In the genomic region with DNA sequence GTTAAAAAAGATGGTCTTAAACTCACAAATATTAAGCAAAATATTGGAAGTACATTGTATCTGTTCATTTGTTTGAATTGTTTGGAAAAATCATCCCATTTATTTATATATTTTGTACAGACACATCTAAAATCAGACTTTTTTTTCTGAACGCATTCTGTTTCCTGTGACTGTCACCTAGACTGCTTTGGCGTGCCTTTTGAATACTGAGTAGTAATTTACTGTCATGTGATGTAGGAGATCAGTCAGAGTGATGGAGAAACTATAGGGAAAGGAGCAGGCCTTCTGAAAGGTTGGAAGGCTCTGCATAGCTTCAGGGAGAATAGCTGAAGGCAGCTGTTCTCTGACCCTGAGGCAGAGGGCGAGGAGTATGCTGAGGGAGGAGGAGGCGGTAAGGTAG, we compare ENCODE assay signal across 34 cellular contexts.
"Had no signal": no experiment of that assay in that cellular context is flagged by ENCODE, and none has a peak within 500 bp of the region (broad histone marks: within the 10 kb centered on the region; RNA-seq: fewer than 3 reads in every experiment).

No MANE protein-coding gene starts in this region.

- H3K27me3 ChIP-seq: adrenal gland, ascending aorta, body of pancreas, brain microvascular endothelial cell, breast epithelium, cardiac muscle cell had no signal

- DNase-seq: activated effector memory CD4-positive, alpha-beta T cell treated with anti-CD3 and anti-CD28 coated beads, Interleukin-2, amount 50 U/mL, for 16 hours; activated effector memory CD4-positive, alpha-beta T cell treated with Interleukin-2 at 50 U/mL for 16 hours; activated gamma-delta T cell; activated gamma-delta T cell treated with Interleukin-2 at 50 U/mL for 16 hours; activated naive CD4-positive, alpha-beta T cell; activated naive CD4-positive, alpha-beta T cell treated with anti-CD3 and anti-CD28 coated beads for 36 hours; activated naive CD4-positive, alpha-beta T cell treated with anti-CD3 and anti-CD28 coated beads, Interleukin-2, amount 10 ng/mL, durations not matched to agents 7 days and 5 days; activated naive CD4-positive, alpha-beta T cell treated with anti-CD3 and anti-CD28 coated beads, Interleukin-2, amount 50 U/mL, for 16 hours; activated naive CD4-positive, alpha-beta T cell treated with Interleukin-2 at 50 U/mL for 16 hours; activated naive CD8-positive, alpha-beta T cell treated with anti-CD3 and anti-CD28 coated beads for 36 hours; activated naive CD8-positive, alpha-beta T cell treated with anti-CD3 and anti-CD28 coated beads, Interleukin-2, amount 10 ng/mL, durations not matched to agents 7 days and 5 days; activated naive CD8-positive, alpha-beta T cell treated with anti-CD3 and anti-CD28 coated beads, Interleukin-2, amount 50 U/mL, for 24 hours; activated T-cell treated with anti-CD3 and anti-CD28 coated beads, Interleukin-2, amount 50 U/mL, for 1 hour; activated T-cell treated with anti-CD3 and anti-CD28 coated beads, Interleukin-2, amount 50 U/mL, for 24 hours; activated T-cell treated with anti-CD3 and anti-CD28 coated beads, Interleukin-2, amount 50 U/mL, for 4 hours; activated T-cell treated with anti-CD3 and anti-CD28 coated beads, Interleukin-2, amount 50 U/mL, for 48 hours; activated T-cell treated with anti-CD3 and anti-CD28 coated beads, Interleukin-2, amount 50 U/mL, for 72 hours; adrenal gland; amniotic stem cell; amygdala; anterior cingulate cortex; aorta; body of pancreas; brain microvascular endothelial cell; caudate nucleus; central memory CD4-positive, alpha-beta T cell; cerebellar nuclear complex had no signal

- H3K4me3 ChIP-seq: adrenal gland, ascending aorta, body of pancreas, breast epithelium, cardiac muscle cell had no signal

- ATAC-seq: activated naive CD4-positive, alpha-beta T cell treated with anti-CD3 and anti-CD28 coated beads, Interleukin-2, amount 50 U/mL, for 72 hours; activated naive CD8-positive, alpha-beta T cell treated with anti-CD3 and anti-CD28 coated beads, Interleukin-2, amount 50 U/mL, for 24 hours; activated T-cell treated with anti-CD3 and anti-CD28 coated beads, Interleukin-2, amount 50 U/mL, for 4 hours; activated T-cell treated with anti-CD3 and anti-CD28 coated beads, Interleukin-2, amount 50 U/mL, for 72 hours; activated T-helper 17 cell treated with anti-CD3 and anti-CD28 coated beads, Interleukin-2, amount 50 U/mL, for 72 hours; body of pancreas had no signal

- H3K9me3 ChIP-seq: adrenal gland, ascending aorta, body of pancreas, breast epithelium had no signal

- FAIRE-seq: astrocyte, bronchial epithelial cell had no signal

- H3K27ac ChIP-seq: adrenal gland, ascending aorta, body of pancreas, brain microvascular endothelial cell, breast epithelium, cardiac muscle cell had no signal

- H3K36me3 ChIP-seq: adrenal gland, ascending aorta, brain microvascular endothelial cell, breast epithelium, cardiac muscle cell had no signal

- H3K4me1 ChIP-seq: adrenal gland, ascending aorta, body of pancreas, breast epithelium had no signal
